Comparison of ENCODE assay signal across 16 cellular contexts in genomic region chr17:3865166-3865565, GRCh38. TPM values are rescaled to one million over a fixed set of nuclear protein-coding genes. Genes with fewer than 3 reads are reported as not detected.
DNase-seq lines count a peak whose midpoint lies in the region; ATAC-seq and TF ChIP-seq lines count a peak whose summit lies in the region.
"Had no signal": no experiment of that assay in that cellular context is flagged by ENCODE, and none has a peak within 500 bp of the region (broad histone marks: within the 10 kb centered on the region; RNA-seq: fewer than 3 reads in every experiment).

No MANE protein-coding gene starts in this region.

- ATAC-seq in HG02973 (IDR thresholded peaks at IDR 0.05; ENCODE audit: unreplicated experiment) (no peak), GM18868 (IDR thresholded peaks at IDR 0.05; ENCODE audit: unreplicated experiment) (no peak)
- ATAC-seq: activated naive CD8-positive, alpha-beta T cell treated with anti-CD3 and anti-CD28 coated beads, Interleukin-2, amount 50 U/mL, for 24 hours; gastroesophageal sphincter; left colon; stimulated activated naive CD8-positive, alpha-beta T cell treated with anti-CD3 and anti-CD28 coated beads, Interleukin-15, Interleukin-2, amounts not matched to agents 100 U/mL and 50 U/mL, for 24 hours had no signal

- no peak overlapping the region for H3K4me3 ChIP-seq in choroid plexus epithelial cell (ENCODE audit: low read depth, low read length)
- H3K4me3 ChIP-seq: gastroesophageal sphincter, Peyer's patch had no signal

- peak; percentile 40 for DNase-seq in Ammon's horn (ENCODE audit: low spot score)
- peak; percentile 79 for DNase-seq in M059J (ENCODE audit: low read depth)
- peak; percentile 60 for DNase-seq in choroid plexus epithelial cell (ENCODE audit: low read depth)
- DNase-seq in myocyte (ENCODE audit: low read depth), result peak; percentile 74
- no peak for DNase-seq in RKO (ENCODE audit: low spot score)
- no peak for DNase-seq in stimulated activated naive CD4-positive, alpha-beta T cell treated with Interleukin-2 at 50 U/mL for 16 hours (lab: John Stamatoyannopoulos, UW)
- DNase-seq: activated naive CD8-positive, alpha-beta T cell treated with anti-CD3 and anti-CD28 coated beads, Interleukin-2, amount 50 U/mL, for 24 hours; CD4-positive, CD25-positive, alpha-beta regulatory T cell; NCI-H2227 treated with DMSO at 0.1 percent for 48 hours; Peyer's patch; stimulated activated CD4-positive, alpha-beta T cell treated with anti-CD3 and anti-CD28 coated beads, Interleukin-4, amount 100 ng/mL, for 1 hour; stimulated activated naive CD8-positive, alpha-beta T cell treated with anti-CD3 and anti-CD28 coated beads, Interleukin-15, Interleukin-2, amounts not matched to agents 100 U/mL and 50 U/mL, for 24 hours had no signal

- no peak for TF ChIP-seq CTCF in choroid plexus epithelial cell (conservative IDR thresholded peaks at IDR 0.05; ENCODE audit: low read depth, low read length)

RNA-seq across cellular contexts. Expression of gene NCBP3, which starts 19.1 kb away (rescaled TPM):
- total RNA-seq in M059J (2014; rRNA removed; shearing (Covaris generic)), result 13.4 and 24.8 TPM in 2 replicates
- total RNA-seq in myocyte, result 12.7 and 13.7 TPM in 2 replicates
- polyA plus RNA-seq in myocyte (2012), result 16.0 TPM

RNA-seq across cellular contexts. Expression of gene CAMKK1, which starts 27.7 kb away (rescaled TPM):
- total RNA-seq in M059J (2014; rRNA removed; shearing (Covaris generic)), result 1.7 and 1.8 TPM in 2 replicates
- total RNA-seq in myocyte, result 2.6 and 2.8 TPM in 2 replicates
- 9.9 TPM for polyA plus RNA-seq in myocyte (2012)

RNA-seq across cellular contexts. Expression of gene P2RX1, which starts 51.1 kb away (rescaled TPM):
- total RNA-seq in M059J (2014; rRNA removed; shearing (Covaris generic)), result not detected in 2 replicates
- total RNA-seq in myocyte, result 0.21 and 1.6 TPM in 2 replicates
- 1.1 TPM for polyA plus RNA-seq in myocyte (2012)
- polyA plus RNA-seq: CD4-positive, CD25-positive, alpha-beta regulatory T cell had no signal

Comparison
In these comparisons a context has a peak if more than half of its experiments do, and no peak if none do; other contexts are left out.
1. DNase-seq: peak in Ammon's horn (single experiment), M059J (single experiment), choroid plexus epithelial cell (single experiment) and myocyte (single experiment); none in RKO (single experiment) and stimulated activated naive CD4-positive, alpha-beta T cell treated with Interleukin-2 at 50 U/mL for 16 hours (single experiment).